In genomic region chr11:87878373-87878779, GRCh38 we compare ENCODE assay signal across 8 cellular contexts.
A peak's percentile ranks its signal among the peaks of the same experiment; 100 is the strongest.
DNase-seq lines count a peak whose midpoint lies in the region; ATAC-seq and TF ChIP-seq lines count a peak whose summit lies in the region.

No MANE protein-coding gene starts in this region.

- H3K36me3 ChIP-seq in BJ (ENCODE audit: control insufficient read depth, insufficient read depth, low read length) (no peaks in the 10 kb centered on the region), suprapubic skin (no peaks in the 10 kb centered on the region), H7 (replicated peaks; ENCODE audit: control insufficient read depth, insufficient read depth, low read length) (no peaks in the 10 kb centered on the region)

- no peak for TF ChIP-seq EP300 in suprapubic skin (IDR thresholded peaks at IDR 0.05)

- no peaks in the 10 kb centered on the region for H3K27me3 ChIP-seq in BJ (ENCODE audit: control insufficient read depth, insufficient read depth, low read length)
- H3K27me3 ChIP-seq in suprapubic skin: no peaks in the 10 kb centered on the region
- H3K27me3 ChIP-seq in H7 (ENCODE audit: control insufficient read depth, insufficient read depth, low read length): no peaks in the 10 kb centered on the region

- H3K4me1 ChIP-seq in suprapubic skin: peaks cover 4% of the 10 kb centered on the region

- no peak overlapping the region for H3K4me3 ChIP-seq in BJ (ENCODE audit: low read depth, low read length)
- H3K4me3 ChIP-seq in suprapubic skin: no peak overlapping the region
- H3K4me3 ChIP-seq in H7 (ENCODE audit: insufficient read depth, low read depth, low read length): no peak overlapping the region

- CTCF ChIA-PET in BJ (lab: Yijun Ruan, JAX): interaction anchor here (0.6 to 3.2 kb wide), 18 partner anchors 9 to 674 kb away, joined by 3 to 21 read pairs (median 4); no protein-coding TSS in a partner anchor

- DNase-seq in BJ (ENCODE audit: low read depth) (peak; percentile 79), HPDE6-E6E7 (ENCODE audit: extremely low spot score) (peak; percentile 11), left kidney (ENCODE audit: low read depth, low spot score) (peak; percentile 63), suprapubic skin (ENCODE audit: low spot score in 2 of 2) (no peak), H7 (no peak)

- no peak for ATAC-seq in GM21723 (IDR thresholded peaks at IDR 0.05; ENCODE audit: unreplicated experiment)
- no peak for ATAC-seq in GM18867 (IDR thresholded peaks at IDR 0.05; ENCODE audit: unreplicated experiment)

- no peak for TF ChIP-seq POLR2A in suprapubic skin (IDR thresholded peaks at IDR 0.05)

- 13% methylated on average over 2 of the region's 2 CpGs for WGBS in suprapubic skin

- H3K9me3 ChIP-seq in suprapubic skin: no peaks in the 10 kb centered on the region

- no peak overlapping the region for H3K27ac ChIP-seq in VCaP
- H3K27ac ChIP-seq in suprapubic skin: no peak overlapping the region

- peak; percentile 71 for TF ChIP-seq CTCF in BJ (IDR thresholded peaks at IDR 0.05; ENCODE audit: insufficient read depth, low read depth, low read length)
- TF ChIP-seq CTCF in VCaP (conservative IDR thresholded peaks at IDR 0.05): peak; percentile 83
- peak in 1 of 2 donors; percentile 24 for TF ChIP-seq CTCF in suprapubic skin (IDR thresholded peaks at IDR 0.05)

- POLR2A ChIA-PET in BJ (lab: Charles Lee): interaction anchor here (0.6 kb wide), 1 partner anchor 190 kb away, joined by 5 read pairs; no protein-coding TSS in a partner anchor

Comparison
In these comparisons a context has a peak if more than half of its experiments do, and no peak if none do; other contexts are left out.
1. DNase-seq: peak in BJ (single experiment), HPDE6-E6E7 (single experiment) and left kidney (single experiment); none in suprapubic skin (0 of 2) and H7 (single experiment).